ENCODE assay signal across 17 cellular contexts in the genomic region with DNA sequence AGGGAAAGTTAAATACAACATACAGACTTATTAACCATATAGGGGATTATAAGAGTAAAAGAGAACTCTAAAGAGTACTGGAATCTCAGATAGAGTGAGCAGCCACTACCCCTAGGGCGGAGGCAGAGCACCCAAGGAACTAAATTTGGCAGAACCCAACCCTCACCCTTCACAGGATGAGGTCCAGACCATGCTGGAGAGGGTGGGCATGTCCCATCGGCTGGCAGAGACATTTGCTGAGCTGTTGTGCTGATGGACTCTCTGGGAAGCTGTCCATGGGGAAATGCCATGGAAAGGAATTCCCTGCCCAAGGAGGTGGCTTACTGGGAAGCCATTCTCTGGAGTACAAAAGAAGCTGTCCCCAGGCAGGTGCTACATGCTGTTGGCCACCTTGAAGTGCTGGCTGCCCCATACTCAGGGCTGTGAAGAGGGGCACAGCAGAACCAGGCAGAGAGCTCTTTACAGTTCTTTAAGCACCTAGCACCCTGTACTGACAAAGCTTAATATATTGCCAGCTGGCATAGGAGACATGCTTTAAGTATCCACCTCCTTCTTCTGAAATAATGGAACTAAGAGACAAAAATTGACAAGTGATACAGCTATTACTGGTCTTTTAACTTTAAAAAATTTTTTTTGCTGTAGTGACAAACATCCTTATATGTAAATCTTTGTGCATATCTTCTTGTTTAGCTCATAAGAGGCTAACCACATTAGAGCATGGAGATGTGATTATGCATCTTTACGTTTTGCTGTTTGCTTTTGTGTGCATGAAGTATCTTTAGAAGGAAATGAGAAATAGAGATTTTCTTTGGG. TPM values are rescaled to one million over a fixed set of nuclear protein-coding genes. Genes with fewer than 3 reads are reported as not detected.
DNase-seq lines count a peak whose midpoint lies in the region; ATAC-seq, FAIRE-seq and TF ChIP-seq lines count a peak whose summit lies in the region.
"Had no signal": no experiment of that assay in that cellular context is flagged by ENCODE, and none has a peak within 500 bp of the region (broad histone marks: within the 10 kb centered on the region; RNA-seq: fewer than 3 reads in every experiment).

No MANE protein-coding gene starts in this region.

- H3K9me3 ChIP-seq in A549 (no peaks in the 10 kb centered on the region), right cardiac atrium (ENCODE audit: control insufficient read depth, low read length) (no peaks in the 10 kb centered on the region), gastroesophageal sphincter (no peaks in the 10 kb centered on the region), esophagus muscularis mucosa (no peaks in the 10 kb centered on the region)
- H3K9me3 ChIP-seq: adrenal gland had no signal

- intact Hi-C loops in right cardiac atrium (cut with DNase I) (no loop called here), esophagus muscularis mucosa (cut with DNase I) (no loop called here)

- H3K4me2 ChIP-seq in A549, result no peak overlapping the region
- H3K4me2 ChIP-seq: neural progenitor cell had no signal

- ATAC-seq in A549 (peak; percentile 50 to 53; a peak in 4 of 6 replicates), right cardiac atrium (peak; percentile 39 to 68), gastroesophageal sphincter (no peak), HG03097 (IDR thresholded peaks at IDR 0.05; ENCODE audit: low FRiP score, unreplicated experiment) (no peak)
- ATAC-seq: esophagus mucosa; stimulated activated naive CD8-positive, alpha-beta T cell treated with anti-CD3 and anti-CD28 coated beads, Interleukin-15, Interleukin-2, amounts not matched to agents 100 U/mL and 50 U/mL, for 24 hours had no signal

- WGBS in A549 (ENCODE audit: missing lambda C conversion rate), result 72% methylated on average over 3 of the region's 3 CpGs
- WGBS in right cardiac atrium, result 76% methylated on average over 3 of the region's 3 CpGs
- WGBS in gastroesophageal sphincter (ENCODE audit: low coverage in 1 of 2), 2 donors, result 75% methylated on average over 2 to 3 of the region's 3 CpGs
- 74% methylated on average over 3 of the region's 3 CpGs for WGBS in esophagus muscularis mucosa

- TF ChIP-seq CTCF in A549 (IDR thresholded peaks at IDR 0.05), result no peak
- no peak for TF ChIP-seq CTCF in gastroesophageal sphincter (IDR thresholded peaks at IDR 0.05)
- TF ChIP-seq CTCF in esophagus muscularis mucosa (IDR thresholded peaks at IDR 0.05), result no peak

- POLR2A ChIA-PET in A549 (lab: Yijun Ruan, JAX), result interaction anchor here (1.1 kb wide), 1 partner anchor 137 kb away, joined by 3 read pairs; no protein-coding TSS in a partner anchor

- DNase-seq in A549 (ENCODE audit: low read depth in 1 of 2, low spot score in 1 of 2), result no peak
- no peak for DNase-seq in H54 (ENCODE audit: insufficient read length, low spot score)
- DNase-seq in amniotic stem cell (lab: John Stamatoyannopoulos, UW), result peak; percentile 3
- DNase-seq in right cardiac atrium, result no peak
- DNase-seq in NCI-H2081 (lab: John Stamatoyannopoulos, UW), result no peak
- no peak for DNase-seq in esophagus muscularis mucosa (ENCODE audit: extremely low spot score)
- DNase-seq: activated CD4-positive, alpha-beta T cell treated with anti-CD3 and anti-CD28 coated beads for 48 hours; activated T-cell treated with anti-CD3 and anti-CD28 coated beads, Interleukin-2, amount 50 U/mL, for 1 hour; cortex of kidney; NCI-H1436 treated with DMSO at 0.1 percent for 48 hours; NCI-H774; stimulated activated naive CD8-positive, alpha-beta T cell treated with anti-CD3 and anti-CD28 coated beads, Interleukin-15, Interleukin-2, amounts not matched to agents 100 U/mL and 50 U/mL, for 24 hours had no signal

- TF ChIP-seq POLR2A in A549 (IDR thresholded peaks at IDR 0.05; ENCODE audit: low read length) (no peak), H54 (IDR thresholded peaks at IDR 0.05; ENCODE audit: low read depth, low read length) (no peak), gastroesophageal sphincter (IDR thresholded peaks at IDR 0.05) (no peak), esophagus muscularis mucosa (IDR thresholded peaks at IDR 0.05; ENCODE audit: low read depth) (no peak)

- H3K27ac ChIP-seq in A549, result peak overlapping the region in 1 of 2 experiments; percentile 30; a peak in 2 of 6 replicates
- H3K27ac ChIP-seq in right cardiac atrium (ENCODE audit: low read length), result no peak overlapping the region
- H3K27ac ChIP-seq in gastroesophageal sphincter, result no peak overlapping the region
- H3K27ac ChIP-seq in esophagus muscularis mucosa (replicated peaks in 1 of 4), result no peak overlapping the region
- H3K27ac ChIP-seq: adrenal gland, neural progenitor cell had no signal

- peaks cover 0 to 27% of the 10 kb centered on the region in 2 donors for H3K36me3 ChIP-seq in gastroesophageal sphincter
- peaks cover 0 to 17% (median 6%) of the 10 kb centered on the region in 4 donors for H3K36me3 ChIP-seq in esophagus muscularis mucosa
- H3K36me3 ChIP-seq: adrenal gland had no signal

- FAIRE-seq in A549 (lab: Jason Lieb, UNC), result no peak
- FAIRE-seq in H54 (lab: Jason Lieb, UNC), result peak; percentile 67

- no peaks in the 10 kb centered on the region for H3K27me3 ChIP-seq in right cardiac atrium (ENCODE audit: control insufficient read depth, insufficient read depth)
- no peaks in the 10 kb centered on the region for H3K27me3 ChIP-seq in gastroesophageal sphincter
- no peaks in the 10 kb centered on the region for H3K27me3 ChIP-seq in esophagus muscularis mucosa
- H3K27me3 ChIP-seq: adrenal gland, neural progenitor cell had no signal

- H3K4me1 ChIP-seq in A549 (peaks cover 27% of the 10 kb centered on the region), right cardiac atrium (ENCODE audit: control insufficient read depth, insufficient read depth, low read length) (no peaks in the 10 kb centered on the region), gastroesophageal sphincter (peaks cover 0 to 16% (median 0%) of the 10 kb centered on the region in 3 donors), esophagus muscularis mucosa (peaks cover 0 to 15% (median 12%) of the 10 kb centered on the region in 4 donors)
- H3K4me1 ChIP-seq: neural progenitor cell had no signal

- CTCF ChIA-PET in A549 (lab: Yijun Ruan, JAX), result interaction anchor here (0.6 to 1.2 kb wide), 4 partner anchors 17 to 32 kb away, joined by 3 to 4 read pairs (median 4); no protein-coding TSS in a partner anchor

- TF ChIP-seq RAD21 in A549 (conservative IDR thresholded peaks at IDR 0.05 in 1 of 2, IDR thresholded peaks at IDR 0.05 in 1 of 2), result no peak

- H3K4me3 ChIP-seq in A549 (no peak overlapping the region), right cardiac atrium (ENCODE audit: low read length) (no peak overlapping the region), gastroesophageal sphincter (no peak overlapping the region), esophagus muscularis mucosa (no peak overlapping the region)
- H3K4me3 ChIP-seq: adrenal gland, neural progenitor cell had no signal

- no peak for TF ChIP-seq EP300 in A549 (IDR thresholded peaks at IDR 0.05)
- TF ChIP-seq EP300 in gastroesophageal sphincter (IDR thresholded peaks at IDR 0.05), result no peak
- no peak for TF ChIP-seq EP300 in esophagus muscularis mucosa (IDR thresholded peaks at IDR 0.05)

TF ChIP-seq in A549, 52 proteins besides CTCF, POLR2A, EP300 and RAD21:
- TF ChIP-seq SREBF2 (IDR thresholded peaks at IDR 0.05), result no peak
- TF ChIP-seq BCL3 (IDR thresholded peaks at IDR 0.05), result no peak

RNA-seq across cellular contexts. Expression of gene TSNAX, which starts 29.6 kb away (rescaled TPM):
- polyA plus RNA-seq in A549 (2011; rRNA removed) (45.0 and 58.3 TPM in 2 replicates), A549 (2017; fragmentation: RNase III; extraction: RNeasy Plus Mini Kit Qiagen cat#74134 plus additional on column Dnase treatment) (48.5 to 51.9 TPM (median 51.4 TPM) in 3 replicates), right cardiac atrium (16.6 TPM)
- polyA plus RNA-seq in A549 (2012; cell fraction: cytosol; rRNA removed), result 14.2 and 15.8 TPM in 2 replicates
- polyA plus RNA-seq in A549 (2012; cell fraction: nucleus; rRNA removed), result 7.4 and 9.0 TPM in 2 replicates
- 36.6 and 38.1 TPM in 2 replicates for polyA minus RNA-seq in A549 (2011; rRNA and poly(A)+ RNA removed)
- total RNA-seq in right cardiac atrium (10 to 100 TPM; 31.9 to 39.9 (median 36.5) TPM), gastroesophageal sphincter (10 to 100 TPM; 24.4 to 37.4 (median 33.5) TPM), esophagus muscularis mucosa (10 to 100 TPM; 20.4 to 29.6 (median 24.7) TPM)

Comparison
In these comparisons a context has a peak if more than half of its experiments do, and no peak if none do; other contexts are left out.
1. ATAC-seq: peak in A549 (2 of 2) and right cardiac atrium (2 of 2); none in gastroesophageal sphincter (single experiment) and HG03097 (single experiment).